Comparison of ENCODE assay signal across 21 cellular contexts in genomic region chr15:101795455-101795854, GRCh38. TPM values are rescaled to one million over a fixed set of nuclear protein-coding genes. Genes with fewer than 3 reads are reported as not detected.
DNase-seq lines count a peak whose midpoint lies in the region; ATAC-seq and TF ChIP-seq lines count a peak whose summit lies in the region.
"Had no signal": no experiment of that assay in that cellular context is flagged by ENCODE, and none has a peak within 500 bp of the region (broad histone marks: within the 10 kb centered on the region; RNA-seq: fewer than 3 reads in every experiment).

No MANE protein-coding gene starts in this region.

- no TSS peak for BruUV-seq in IMR-90 (replicated peaks; lab: Mats Ljungman, UMichigan)

- H3K4me2 ChIP-seq in IMR-90 (ENCODE audit: low read depth, low read length) = peak overlapping the region; percentile 70

- peak overlapping the region; percentile 94; the same call in 1 of the 2 replicates for H2BK20ac ChIP-seq in IMR-90 (ENCODE audit: low read depth, low read length)

- peak overlapping the region; percentile 68 for H3K14ac ChIP-seq in IMR-90 (replicated peaks; ENCODE audit: low read depth, low read length)

- peak overlapping the region; percentile 3 to 48; a peak in 2 of 4 replicates for H4K8ac ChIP-seq in IMR-90 (ENCODE audit: low read depth in 2 of 2, low read length in 2 of 2)

- CTCF ChIA-PET in IMR-90 (lab: Yijun Ruan, JAX) = interaction anchor here (0.7 kb wide), 1 partner anchor 9 kb away, joined by 3 read pairs; no protein-coding TSS in a partner anchor

- H4K5ac ChIP-seq in IMR-90 (ENCODE audit: low read depth, low read length) = no peak overlapping the region

- H3K36me3 ChIP-seq in IMR-90 (ENCODE audit: control insufficient read depth, insufficient read depth, low read length) = no peaks in the 10 kb centered on the region
- H3K36me3 ChIP-seq: BLaER1 treated with 17β-estradiol and CSF1 and Interleukin-3, amounts not matched to agents 10 nM and 100 nM; pancreas; thoracic aorta had no signal

- H3K79me1 ChIP-seq in IMR-90 (ENCODE audit: low read depth in 1 of 2, low read length in 2 of 2) = no peaks in the 10 kb centered on the region

- no peaks in the 10 kb centered on the region for H4K20me1 ChIP-seq in IMR-90 (ENCODE audit: insufficient read depth, low read length)
- H4K20me1 ChIP-seq: BLaER1 treated with 17β-estradiol and CSF1 and Interleukin-3, amounts not matched to agents 10 nM and 100 nM had no signal

- no peak for TF ChIP-seq POLR2A in IMR-90 (IDR thresholded peaks at IDR 0.05; ENCODE audit: low read depth, low read length)

- peak; percentile 84 for ATAC-seq in IMR-90 (ENCODE audit: low read depth)
- ATAC-seq: mucosa of descending colon, pancreas, T-helper 17 cell had no signal

- peaks cover 14% of the 10 kb centered on the region for H3K4me1 ChIP-seq in IMR-90 (ENCODE audit: control insufficient read depth, insufficient read depth, low read length)
- H3K4me1 ChIP-seq: pancreas had no signal

- H2BK120ac ChIP-seq in IMR-90 (ENCODE audit: low read depth, low read length) = peak overlapping the region; percentile 89

- dilution Hi-C loops in IMR-90 (cut with HindIII; ENCODE audit: low sequenced_read_pairs, unreplicated experiment) = no loop called here

- no peaks in the 10 kb centered on the region for H3K27me3 ChIP-seq in IMR-90 (ENCODE audit: control insufficient read depth, insufficient read depth, low read length)
- H3K27me3 ChIP-seq: BLaER1 treated with 17β-estradiol and CSF1 and Interleukin-3, amounts not matched to agents 10 nM and 100 nM had no signal

- peak overlapping the region; percentile 84 for H2BK5ac ChIP-seq in IMR-90 (ENCODE audit: low read depth, low read length, poor library complexity, severe bottlenecking)

- H3K9ac ChIP-seq in IMR-90 (ENCODE audit: low read depth, low read length) = no peak overlapping the region
- H3K9ac ChIP-seq: BLaER1 treated with 17β-estradiol and CSF1 and Interleukin-3, amounts not matched to agents 10 nM and 100 nM had no signal

- H3K4ac ChIP-seq in IMR-90 (ENCODE audit: low read depth, low read length) = peak overlapping the region; percentile 76

- POLR2A ChIA-PET in IMR-90 (lab: Charles Lee; ENCODE audit: unreplicated experiment) = no interaction called here

- DNase-seq in AG10803 (ENCODE audit: low read depth) = peak; percentile 76
- peak; percentile 93 for DNase-seq in IMR-90
- peak; percentile 25 to 70 for DNase-seq in cardiac fibroblast (ENCODE audit: low read depth in 2 of 2)
- peak; percentile 72 for DNase-seq in kidney tubule cell (ENCODE audit: low spot score)
- DNase-seq in NOMO-1 (lab: John Stamatoyannopoulos, UW; ENCODE audit: unreplicated experiment in 2 of 2) = no peak
- no peak for DNase-seq in middle frontal gyrus (ENCODE audit: extremely low spot score, low spot score)
- no peak for DNase-seq in SIG-M5 treated with dmso at 0.1 percent for 504 hours (lab: John Stamatoyannopoulos, UW; ENCODE audit: unreplicated experiment)
- DNase-seq in posterior cingulate gyrus = no peak
- DNase-seq: activated naive CD8-positive, alpha-beta T cell treated with anti-CD3 and anti-CD28 coated beads for 36 hours; activated T-cell treated with anti-CD3 and anti-CD28 coated beads for 4 hours; islet precursor cell; KG1; mucosa of descending colon; NCI-H1436; OCI-M1; pancreas; T-helper 17 cell had no signal

- no peak overlapping the region for H2AK9ac ChIP-seq in IMR-90 (replicated peaks; ENCODE audit: low read depth, low read length, poor library complexity)

- H3K4me3 ChIP-seq in AG10803 (ENCODE audit: low read length) (no peak overlapping the region), IMR-90 (ENCODE audit: insufficient read depth, low read depth, low read length) (no peak overlapping the region), cardiac fibroblast (replicated peaks in 1 of 2; ENCODE audit: low read depth in 2 of 2, low read length in 2 of 2) (no peak overlapping the region)
- H3K4me3 ChIP-seq: BLaER1 treated with 17β-estradiol and CSF1 and Interleukin-3, amounts not matched to agents 10 nM and 100 nM; mucosa of descending colon; pancreas; thoracic aorta had no signal

- H3K18ac ChIP-seq in IMR-90 (ENCODE audit: low read depth, low read length) = peak overlapping the region; percentile 87; the same call in 1 of the 2 replicates

- H3K27ac ChIP-seq in IMR-90 (ENCODE audit: insufficient read depth, low read length) = peak overlapping the region; percentile 63; the same call in 1 of the 2 replicates
- H3K27ac ChIP-seq: BLaER1 treated with 17β-estradiol and CSF1 and Interleukin-3, amounts not matched to agents 10 nM and 100 nM; pancreas; thoracic aorta had no signal

- no peak overlapping the region for H2AFZ ChIP-seq in IMR-90 (replicated peaks; ENCODE audit: low read length, poor library complexity)

- TF ChIP-seq RAD21 in IMR-90 (IDR thresholded peaks at IDR 0.05; ENCODE audit: low read length) = no peak

- no peaks in the 10 kb centered on the region for H3K9me3 ChIP-seq in IMR-90 (ENCODE audit: control insufficient read depth, insufficient read depth, low read length)
- H3K9me3 ChIP-seq: BLaER1 treated with 17β-estradiol and CSF1 and Interleukin-3, amounts not matched to agents 10 nM and 100 nM; mucosa of descending colon; pancreas; thoracic aorta had no signal

- H4K91ac ChIP-seq in IMR-90 (ENCODE audit: insufficient read depth, low read depth, low read length) = peak overlapping the region; percentile 80; the same call in 1 of the 2 replicates

- in situ Hi-C loops in IMR-90 (cut with MboI; ENCODE audit: low sequenced_read_pairs) = no loop called here

- H3K23ac ChIP-seq in IMR-90 (ENCODE audit: low read depth, low read length) = peak overlapping the region; percentile 72; the same call in 1 of the 2 replicates

- TF ChIP-seq CTCF in AG10803 (conservative IDR thresholded peaks at IDR 0.05; ENCODE audit: low read length) (no peak), IMR-90 (conservative IDR thresholded peaks at IDR 0.05; ENCODE audit: low read depth, low read length) (no peak), cardiac fibroblast (IDR thresholded peaks at IDR 0.05; ENCODE audit: low read depth, low read length) (no peak)

- H2BK15ac ChIP-seq in IMR-90 (ENCODE audit: low read depth, low read length) = peak overlapping the region; percentile 21; the same call in 1 of the 3 replicates

- H2AK5ac ChIP-seq in IMR-90 (ENCODE audit: low read depth, low read length) = peak overlapping the region; percentile 69; the same call in 1 of the 2 replicates

- no CpG with 5 or more reads among the region's 1 CpG for WGBS in IMR-90 (ENCODE audit: extremely low coverage in 2 of 2, insufficient read length in 1 of 2), 2 experiments

- peak overlapping the region; percentile 67 for H3K56ac ChIP-seq in IMR-90 (ENCODE audit: extremely low read depth, insufficient read depth, low read length)

- H3K9me1 ChIP-seq in IMR-90 (ENCODE audit: insufficient read depth, low read length) = no peaks in the 10 kb centered on the region; the same call in none of the 2 replicates

- intact Hi-C loops in IMR-90 (cut with micrococcal nuclease) = no loop called here
- intact Hi-C loops in posterior cingulate gyrus (cut with DNase I) = no loop called here

TF ChIP-seq in IMR-90, 13 proteins besides CTCF, POLR2A, EP300 and RAD21:
- TF ChIP-seq BHLHE40 (IDR thresholded peaks at IDR 0.05; ENCODE audit: low read depth, low read length) (peak; percentile 61; the same call in 1 of the 2 replicates), MAFK (IDR thresholded peaks at IDR 0.05; ENCODE audit: low read depth, low read length) (no peak), MXI1 (IDR thresholded peaks at IDR 0.05; ENCODE audit: borderline replicate concordance, low read depth, low read length) (no peak), FOS (IDR thresholded peaks at IDR 0.05; ENCODE audit: low read depth, low read length) (peak; percentile 95), MAZ (IDR thresholded peaks at IDR 0.05; ENCODE audit: borderline replicate concordance, low read depth, low read length) (no peak), CEBPB (IDR thresholded peaks at IDR 0.05; ENCODE audit: low read depth, low read length) (peak; percentile 55; the same call in 1 of the 2 replicates), NFE2L2 (IDR thresholded peaks at IDR 0.05; ENCODE audit: low read depth, low read length) (0 out of 2 replicates have a peak, but pooled peaks have one; percentile 8), RFX5 (IDR thresholded peaks at IDR 0.05; ENCODE audit: low read depth, low read length) (no peak), ELK1 (IDR thresholded peaks at IDR 0.05; ENCODE audit: borderline replicate concordance, low read depth, low read length) (no peak), RCOR1 (IDR thresholded peaks at IDR 0.05; ENCODE audit: insufficient replicate concordance, low read length) (no peak), CHD1 (IDR thresholded peaks at IDR 0.05; ENCODE audit: low read depth, low read length) (no peak), SMC3 (IDR thresholded peaks at IDR 0.05; ENCODE audit: low read depth, low read length) (no peak)
- TF ChIP-seq, protein P1, sequence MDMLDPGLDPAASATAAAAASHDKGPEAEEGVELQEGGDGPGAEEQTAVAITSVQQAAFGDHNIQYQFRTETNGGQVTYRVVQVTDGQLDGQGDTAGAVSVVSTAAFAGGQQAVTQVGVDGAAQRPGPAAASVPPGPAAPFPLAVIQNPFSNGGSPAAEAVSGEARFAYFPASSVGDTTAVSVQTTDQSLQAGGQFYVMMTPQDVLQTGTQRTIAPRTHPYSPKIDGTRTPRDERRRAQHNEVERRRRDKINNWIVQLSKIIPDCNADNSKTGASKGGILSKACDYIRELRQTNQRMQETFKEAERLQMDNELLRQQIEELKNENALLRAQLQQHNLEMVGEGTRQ (IDR thresholded peaks at IDR 0.05; ENCODE audit: low read depth, low read length) = no peak
TF ChIP-seq in IMR-90: peak in this region for 4.

RNA-seq across cellular contexts. Expression of gene OR4F6, which starts 7.9 kb away (rescaled TPM):
- total RNA-seq in IMR-90 (2012; rRNA removed) = not detected in 2 replicates
- polyA plus RNA-seq in IMR-90 (2012; rRNA removed) = not detected in 2 replicates
- not detected in 2 replicates for polyA plus RNA-seq in IMR-90 (2012; cell fraction: cytosol; rRNA removed)
- polyA plus RNA-seq in IMR-90 (2012; cell fraction: nucleus; rRNA removed; ENCODE audit: low replicate concordance) = not detected in 2 replicates
- total RNA-seq: activated naive CD8-positive, alpha-beta T cell treated with anti-CD3 and anti-CD28 coated beads for 36 hours; frontal cortex; mucosa of descending colon; NCI-H460; pancreas; T-helper 17 cell; thoracic aorta had no signal
- polyA plus RNA-seq: pancreas had no signal

RNA-seq across cellular contexts. Expression of gene OR4F15, which starts 16.5 kb away (rescaled TPM):
- 0.28 and 0.36 TPM in 2 replicates for total RNA-seq in IMR-90 (2012; rRNA removed)
- polyA plus RNA-seq in IMR-90 (2012; rRNA removed) = not detected in 2 replicates
- polyA plus RNA-seq in IMR-90 (2012; cell fraction: cytosol; rRNA removed) = not detected in 2 replicates
- 0.26 TPM in 1 of 2 replicates, not detected in the other for polyA plus RNA-seq in IMR-90 (2012; cell fraction: nucleus; rRNA removed; ENCODE audit: low replicate concordance)
- total RNA-seq: activated naive CD8-positive, alpha-beta T cell treated with anti-CD3 and anti-CD28 coated beads for 36 hours; mucosa of descending colon; NCI-H460; pancreas; T-helper 17 cell; thoracic aorta had no signal
- polyA plus RNA-seq: pancreas had no signal

Comparison
In these comparisons a context has a peak if more than half of its experiments do, and no peak if none do; other contexts are left out.
1. DNase-seq: peak in AG10803 (single experiment), IMR-90 (single experiment), cardiac fibroblast (2 of 2) and kidney tubule cell (single experiment); none in NOMO-1 (0 of 2), middle frontal gyrus (single experiment), SIG-M5 treated with dmso at 0.1 percent for 504 hours (single experiment) and posterior cingulate gyrus (0 of 10).